9 cellular contexts compared by ENCODE assay signal in the genomic region with DNA sequence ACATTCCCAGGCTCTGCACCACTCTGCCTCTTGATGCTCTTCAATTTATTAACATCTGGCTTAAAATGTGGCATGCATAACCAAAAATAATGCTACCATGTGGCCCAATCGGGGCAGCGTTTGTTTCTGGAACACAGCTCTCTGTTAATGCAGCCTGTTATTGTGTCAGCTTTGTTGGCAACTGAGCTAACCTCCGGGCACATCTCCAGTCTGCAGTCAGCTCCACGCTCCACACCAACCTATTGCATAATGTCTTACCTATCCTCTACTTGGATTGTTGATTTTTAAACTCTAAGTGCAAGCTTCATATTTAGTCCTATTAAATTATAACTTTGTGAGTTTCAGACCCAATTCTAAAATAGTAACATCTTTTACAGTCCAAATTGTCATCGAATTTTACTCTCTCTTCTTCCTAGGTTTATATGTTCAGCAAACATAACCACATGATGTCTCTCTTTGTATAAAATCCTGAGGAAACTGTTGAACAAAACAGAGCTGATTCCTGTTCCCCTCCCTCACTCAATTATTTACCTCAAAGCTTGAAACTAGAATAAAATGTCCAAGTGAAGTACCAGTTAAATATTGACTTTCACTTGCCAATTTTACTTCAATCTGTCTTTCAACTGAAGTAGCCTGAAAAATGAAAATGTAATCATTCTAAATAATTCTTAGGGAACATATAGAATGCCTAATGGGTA.
DNase-seq lines count a peak whose midpoint lies in the region; FAIRE-seq and TF ChIP-seq lines count a peak whose summit lies in the region.
"Had no signal": no experiment of that assay in that cellular context is flagged by ENCODE, and none has a peak within 500 bp of the region (broad histone marks: within the 10 kb centered on the region; RNA-seq: fewer than 3 reads in every experiment).

No MANE protein-coding gene starts in this region.

- no peaks in the 10 kb centered on the region for H3K27me3 ChIP-seq in mesenchymal stem cell (ENCODE audit: control insufficient read depth in 1 of 2, insufficient read depth in 1 of 2, low read length in 2 of 2)
- no peaks in the 10 kb centered on the region for H3K27me3 ChIP-seq in small intestine (ENCODE audit: control insufficient read depth in 2 of 2, insufficient read depth in 2 of 2, low read length in 2 of 2)

- no peaks in the 10 kb centered on the region for H3K27me3 Mint-ChIP-seq in type B pancreatic cell

- H3K27ac Mint-ChIP-seq in type B pancreatic cell, result no peak overlapping the region
- H3K27ac Mint-ChIP-seq: natural killer cell had no signal

- TF ChIP-seq CTCF in coronary artery (IDR thresholded peaks at IDR 0.05) (no peak), type B pancreatic cell (conservative IDR thresholded peaks at IDR 0.05) (no peak)

- H3K9me3 ChIP-seq in mesenchymal stem cell (ENCODE audit: control insufficient read depth, low read length) (no peaks in the 10 kb centered on the region), small intestine (ENCODE audit: control insufficient read depth, low read depth) (no peaks in the 10 kb centered on the region)

- H3K4me2 ChIP-seq in mesenchymal stem cell (ENCODE audit: low read length, poor library complexity, severe bottlenecking), result no peak overlapping the region

- H3K14ac ChIP-seq in mesenchymal stem cell (ENCODE audit: low read length in 2 of 2), result no peak overlapping the region

- no peak overlapping the region for H2AK5ac ChIP-seq in mesenchymal stem cell (ENCODE audit: low read length, severe bottlenecking)

- no peak overlapping the region for H4K8ac ChIP-seq in mesenchymal stem cell (ENCODE audit: low read length)

- H3K27ac ChIP-seq in coronary artery (no peak overlapping the region), mesenchymal stem cell (ENCODE audit: low read length, poor library complexity, severe bottlenecking) (no peak overlapping the region), small intestine (ENCODE audit: low read depth in 1 of 2, low read length in 1 of 2) (no peak overlapping the region)

- H2BK5ac ChIP-seq in mesenchymal stem cell (ENCODE audit: low read depth, low read length, poor library complexity, severe bottlenecking), result no peak overlapping the region

- no peak overlapping the region for H3K18ac ChIP-seq in mesenchymal stem cell (ENCODE audit: low read depth in 1 of 2, low read length in 2 of 2)

- no peak overlapping the region for H4K91ac ChIP-seq in mesenchymal stem cell (ENCODE audit: low read length)

- H3K23ac ChIP-seq in mesenchymal stem cell (ENCODE audit: low read length in 2 of 2), result no peak overlapping the region

- H3K79me1 ChIP-seq in mesenchymal stem cell (replicated peaks; ENCODE audit: low read length, poor library complexity, severe bottlenecking), result no peaks in the 10 kb centered on the region

- no peak overlapping the region for H3K4ac ChIP-seq in mesenchymal stem cell (ENCODE audit: low read depth in 1 of 2, low read length in 2 of 2)

- peaks cover 8% of the 10 kb centered on the region for H3K4me1 Mint-ChIP-seq in type B pancreatic cell (ENCODE audit: unreplicated experiment)

- H3K4me1 ChIP-seq in mesenchymal stem cell (ENCODE audit: control insufficient read depth, insufficient read depth, low read depth, low read length) (no peaks in the 10 kb centered on the region), small intestine (ENCODE audit: control insufficient read depth in 2 of 2, insufficient read depth in 1 of 2, low read depth in 1 of 2, low read length in 1 of 2) (no peaks in the 10 kb centered on the region)

- no peak overlapping the region for H2BK15ac ChIP-seq in mesenchymal stem cell (ENCODE audit: low read depth, poor library complexity, severe bottlenecking)

- no peak overlapping the region for H3K4me3 Mint-ChIP-seq in type B pancreatic cell
- H3K4me3 Mint-ChIP-seq: natural killer cell had no signal

- 90% methylated on average over 5 of the region's 5 CpGs for WGBS in mesenchymal stem cell
- WGBS in small intestine, 3 donors, result 59 to 72% (median 69%) methylated on average over 5 of the region's 5 CpGs

- no peaks in the 10 kb centered on the region for H3K36me3 ChIP-seq in mesenchymal stem cell (ENCODE audit: control insufficient read depth in 1 of 2, insufficient read depth in 2 of 2, low read depth in 1 of 2, low read length in 2 of 2)
- H3K36me3 ChIP-seq in small intestine (ENCODE audit: control insufficient read depth in 2 of 2, insufficient read depth in 2 of 2, low read length in 2 of 2), result no peaks in the 10 kb centered on the region

- H3K9me3 Mint-ChIP-seq in type B pancreatic cell, result no peaks in the 10 kb centered on the region
- H3K9me3 Mint-ChIP-seq: natural killer cell had no signal

- FAIRE-seq in small intestine (lab: Jason Lieb, UNC), result no peak

- no peak overlapping the region for H2AFZ ChIP-seq in mesenchymal stem cell (ENCODE audit: low read depth, low read length)

- peak overlapping the region; percentile 35 for H3K9ac ChIP-seq in mesenchymal stem cell (ENCODE audit: low read length)

- peak; percentile 75 for DNase-seq in AG20443 (ENCODE audit: low spot score)
- DNase-seq in NCI-H146 (lab: John Stamatoyannopoulos, UW), result peak; percentile 59
- no peak for DNase-seq in coronary artery (ENCODE audit: low spot score)
- no peak for DNase-seq in mesenchymal stem cell
- no peak for DNase-seq in NK-92 (lab: John Stamatoyannopoulos, UW; ENCODE audit: unreplicated experiment)
- no peak for DNase-seq in activated CD8-positive, alpha-beta memory T cell treated with anti-CD3 and anti-CD28 coated beads for 24 hours
- DNase-seq in small intestine, result no peak
- DNase-seq in type B pancreatic cell (ENCODE audit: extremely low spot score, unreplicated experiment), result no peak
- DNase-seq: natural killer cell had no signal

- H3K4me3 ChIP-seq in coronary artery (peak overlapping the region; percentile 24), mesenchymal stem cell (ENCODE audit: insufficient read depth in 1 of 2, low read depth in 1 of 2, low read length in 2 of 2) (peak overlapping the region in 1 of 2 experiments; percentile 35), small intestine (ENCODE audit: low read depth in 1 of 2, low read length in 2 of 2) (no peak overlapping the region)

- H2BK120ac ChIP-seq in mesenchymal stem cell (ENCODE audit: low read depth, low read length), result no peak overlapping the region

- no peaks in the 10 kb centered on the region for H3K36me3 Mint-ChIP-seq in type B pancreatic cell
- H3K36me3 Mint-ChIP-seq: natural killer cell had no signal

- H2BK12ac ChIP-seq in mesenchymal stem cell (ENCODE audit: low read length in 2 of 2), result no peak overlapping the region

Comparison
In these comparisons a context has a peak if more than half of its experiments do, and no peak if none do; other contexts are left out.
1. DNase-seq: peak in AG20443 (single experiment) and NCI-H146 (single experiment); none in coronary artery (single experiment), mesenchymal stem cell (single experiment), NK-92 (single experiment), activated CD8-positive, alpha-beta memory T cell treated with anti-CD3 and anti-CD28 coated beads for 24 hours (single experiment), small intestine (single experiment) and type B pancreatic cell (single experiment).